Comparison of ENCODE assay signal across 8 cellular contexts in the genomic region with DNA sequence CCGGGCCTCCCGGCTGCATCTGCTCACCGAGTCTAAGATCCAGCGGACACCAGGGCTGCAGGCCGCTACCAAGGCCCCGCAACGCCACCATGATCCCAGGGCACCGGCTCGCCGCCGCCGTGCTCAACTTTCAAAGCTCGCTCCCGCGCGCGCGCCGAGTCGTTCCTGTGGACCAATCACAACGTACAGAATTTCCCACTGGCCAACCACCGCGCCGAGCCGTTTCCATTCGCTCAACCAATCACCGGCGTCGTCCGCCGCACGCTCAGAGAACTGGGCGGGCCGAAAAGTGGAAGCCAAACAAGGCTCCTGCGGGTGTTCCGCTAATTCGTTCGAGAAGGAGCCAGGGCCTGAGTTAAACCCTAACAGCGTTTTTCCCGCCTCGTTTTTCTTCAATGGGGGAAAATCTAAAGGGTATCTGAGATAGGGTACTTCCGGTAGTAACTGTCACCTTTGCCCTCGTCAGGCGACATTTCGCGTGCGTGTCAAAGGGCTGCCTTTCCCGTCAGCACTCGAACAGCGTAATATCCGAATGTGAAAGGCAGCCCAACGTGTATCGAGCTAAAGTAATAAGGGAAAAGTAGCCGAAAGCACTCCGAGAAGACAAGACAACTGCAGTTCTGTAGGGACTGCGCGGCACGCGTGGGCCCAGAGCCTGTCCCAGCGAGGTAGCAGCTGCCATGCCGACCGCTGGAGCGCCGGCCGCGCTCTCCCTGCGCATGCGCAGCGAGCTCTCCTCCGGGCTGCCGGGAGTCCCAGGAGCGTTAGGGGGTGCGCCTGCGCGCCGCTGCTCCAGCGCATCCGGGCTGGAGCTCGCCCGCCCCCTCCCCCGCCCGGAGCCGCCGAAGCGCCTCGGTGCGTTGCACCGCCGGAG. TPM values are rescaled to one million over a fixed set of nuclear protein-coding genes. Genes with fewer than 3 reads are reported as not detected.
DNase-seq lines count a peak whose midpoint lies in the region; ATAC-seq, FAIRE-seq and TF ChIP-seq lines count a peak whose summit lies in the region.

A gene with protein sequence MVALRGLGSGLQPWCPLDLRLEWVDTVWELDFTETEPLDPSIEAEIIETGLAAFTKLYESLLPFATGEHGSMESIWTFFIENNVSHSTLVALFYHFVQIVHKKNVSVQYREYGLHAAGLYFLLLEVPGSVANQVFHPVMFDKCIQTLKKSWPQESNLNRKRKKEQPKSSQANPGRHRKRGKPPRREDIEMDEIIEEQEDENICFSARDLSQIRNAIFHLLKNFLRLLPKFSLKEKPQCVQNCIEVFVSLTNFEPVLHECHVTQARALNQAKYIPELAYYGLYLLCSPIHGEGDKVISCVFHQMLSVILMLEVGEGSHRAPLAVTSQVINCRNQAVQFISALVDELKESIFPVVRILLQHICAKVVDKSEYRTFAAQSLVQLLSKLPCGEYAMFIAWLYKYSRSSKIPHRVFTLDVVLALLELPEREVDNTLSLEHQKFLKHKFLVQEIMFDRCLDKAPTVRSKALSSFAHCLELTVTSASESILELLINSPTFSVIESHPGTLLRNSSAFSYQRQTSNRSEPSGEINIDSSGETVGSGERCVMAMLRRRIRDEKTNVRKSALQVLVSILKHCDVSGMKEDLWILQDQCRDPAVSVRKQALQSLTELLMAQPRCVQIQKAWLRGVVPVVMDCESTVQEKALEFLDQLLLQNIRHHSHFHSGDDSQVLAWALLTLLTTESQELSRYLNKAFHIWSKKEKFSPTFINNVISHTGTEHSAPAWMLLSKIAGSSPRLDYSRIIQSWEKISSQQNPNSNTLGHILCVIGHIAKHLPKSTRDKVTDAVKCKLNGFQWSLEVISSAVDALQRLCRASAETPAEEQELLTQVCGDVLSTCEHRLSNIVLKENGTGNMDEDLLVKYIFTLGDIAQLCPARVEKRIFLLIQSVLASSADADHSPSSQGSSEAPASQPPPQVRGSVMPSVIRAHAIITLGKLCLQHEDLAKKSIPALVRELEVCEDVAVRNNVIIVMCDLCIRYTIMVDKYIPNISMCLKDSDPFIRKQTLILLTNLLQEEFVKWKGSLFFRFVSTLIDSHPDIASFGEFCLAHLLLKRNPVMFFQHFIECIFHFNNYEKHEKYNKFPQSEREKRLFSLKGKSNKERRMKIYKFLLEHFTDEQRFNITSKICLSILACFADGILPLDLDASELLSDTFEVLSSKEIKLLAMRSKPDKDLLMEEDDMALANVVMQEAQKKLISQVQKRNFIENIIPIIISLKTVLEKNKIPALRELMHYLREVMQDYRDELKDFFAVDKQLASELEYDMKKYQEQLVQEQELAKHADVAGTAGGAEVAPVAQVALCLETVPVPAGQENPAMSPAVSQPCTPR (N-terminal part only) (minus strand): TSS at position 132 of the 874 bp plus-strand sequence. CDS start 41 bp downstream, at position 91.
A gene (plus strand): TSS at position 836 of the 874 bp plus-strand sequence. CDS start 452 bp downstream, outside the sequence.

- FAIRE-seq in HepG2 (lab: Jason Lieb, UNC), result peak; percentile 66

- H3K9me3 ChIP-seq in HepG2 (ENCODE audit: low read length), result no peaks in the 10 kb centered on the region

- H3K27ac ChIP-seq in C4-2B, result peak within 1 kb of the TSS; percentile 87
- peak within 1 kb of the TSS; percentile 93 for H3K27ac ChIP-seq in HepG2 (ENCODE audit: extremely low read length, insufficient read depth, low read length)

- peak within 1 kb of the TSS; percentile 90 for H3K9ac ChIP-seq in HepG2 (ENCODE audit: insufficient read depth, low read depth, low read length)

- no peak for TF ChIP-seq RAD21 in HepG2 (CRISPR knock-in tag; IDR thresholded peaks at IDR 0.05)

- intact Hi-C loops in HepG2 (cut with micrococcal nuclease; ENCODE audit: unreplicated experiment), result loop anchor here (2.0 kb wide), 2 partner anchors 17 to 29 kb away; a partner anchor contains a TSS

- 0% methylated on average over 12 of the region's 89 CpGs for WGBS in HepG2 (ENCODE audit: low lambda C conversion rate)

- H2AFZ ChIP-seq in HepG2 (ENCODE audit: low read length), result peak within 1 kb of the TSS; percentile 88

- TF ChIP-seq EP300 in HepG2 (IDR thresholded peaks at IDR 0.05; ENCODE audit: low read depth in 2 of 2, low read length in 2 of 2) (no peak), HepG2 (CRISPR knock-in tag; IDR thresholded peaks at IDR 0.05; ENCODE audit: borderline replicate concordance) (no peak)

- peaks cover 41% of the 10 kb centered on the region for H3K79me2 ChIP-seq in HepG2 (ENCODE audit: insufficient read depth, low read length)

- peak; percentile 83 for ATAC-seq in GM19395 (IDR thresholded peaks at IDR 0.05; ENCODE audit: unreplicated experiment)
- ATAC-seq in HG03565 (IDR thresholded peaks at IDR 0.05; ENCODE audit: unreplicated experiment), result peak; percentile 60
- ATAC-seq in HepG2, result peak; percentile 91

- H3K27me3 ChIP-seq in HepG2 (ENCODE audit: control insufficient read depth in 1 of 2, insufficient read depth in 2 of 2, low read length in 2 of 2), result no peaks in the 10 kb centered on the region

- H3K4me1 ChIP-seq in HepG2 (ENCODE audit: insufficient read depth, low read length), result peaks cover 43% of the 10 kb centered on the region

- peak within 1 kb of the TSS; percentile 97 for H3K4me2 ChIP-seq in HepG2 (ENCODE audit: low read depth, low read length)

- CTCF ChIA-PET in HepG2 (lab: Yijun Ruan, JAX; ENCODE audit: low intra/inter-chr PET ratio, low total read pairs), result no interaction called here

- H3K36me3 ChIP-seq in HepG2 (replicated peaks in 1 of 2; ENCODE audit: control insufficient read depth in 1 of 2, insufficient read depth in 2 of 2, low read length in 2 of 2), result peaks cover 2 to 14% of the 10 kb centered on the region in 2 experiments

- H3K4me3 ChIP-seq in HepG2 (replicated peaks in 1 of 3; ENCODE audit: insufficient read depth in 1 of 3, low read depth in 2 of 3, low read length in 3 of 3), result peak within 1 kb of the TSS; percentile 75 to 95 (median 92)

- in situ Hi-C loops in HepG2 (cut with HindIII; ENCODE audit: extremely low pct_ligation_motif_present, low pct_unique_long_range_greater_than_20kb), result no loop called here

- no peaks in the 10 kb centered on the region for H4K20me1 ChIP-seq in HepG2 (ENCODE audit: insufficient read depth, low read length)

- no TSS peak for BruUV-seq in HepG2 (replicated peaks; lab: Mats Ljungman, UMichigan)

- no peak for TF ChIP-seq CTCF in C4-2B (conservative IDR thresholded peaks at IDR 0.05)
- TF ChIP-seq CTCF in HepG2 (CRISPR knock-in tag; IDR thresholded peaks at IDR 0.05), result no peak; the same call in 1 of the 2 replicates

- DNase-seq in NCI-H774 (lab: John Stamatoyannopoulos, UW) (peak; percentile 98), dermis blood vessel endothelial cell (peak; percentile 98), HepG2 (ENCODE audit: low spot score) (peak; percentile 92)
- peak; percentile 95 for DNase-seq in activated CD4-positive, alpha-beta T cell treated with anti-CD3 and anti-CD28 coated beads, Interleukin-2, amount 50 U/mL, for 4 hours
- peak; percentile 97 for DNase-seq in stimulated activated CD4-positive, alpha-beta T cell treated with anti-CD3 and anti-CD28 coated beads, Interleukin-4, amount 100 ng/mL, for 1 hour

- POLR2A ChIA-PET in HepG2 (lab: Yijun Ruan, JAX), result interaction anchor here (0.7 to 3.2 kb wide), 15 partner anchors 9 to 108 kb away, joined by 3 to 24 read pairs (median 4); a partner anchor contains a TSS

- TF ChIP-seq POLR2A in HepG2 (IDR thresholded peaks at IDR 0.05; ENCODE audit: insufficient read depth in 1 of 2, low read depth in 2 of 2, low read length in 2 of 2), result peak; percentile 95 to 98

RNA-seq across cellular contexts. Expression of the first gene that starts in this region (rescaled TPM):
- total RNA-seq in dermis blood vessel endothelial cell, result 20.6 and 38.5 TPM in 2 replicates
- total RNA-seq in HepG2 (2016; rRNA removed; fragmentation: Illumina TruSeq; extraction: Trizol), result 25.6 and 33.3 TPM in 2 replicates
- total RNA-seq in HepG2 (2016; cell fraction: cytosol; rRNA removed; fragmentation: Illumina TruSeq; extraction: Trizol; ENCODE audit: low read depth), result 5.6 and 7.4 TPM in 2 replicates
- total RNA-seq in HepG2 (2016; cell fraction: insoluble cytoplasmic fraction; rRNA removed; fragmentation: Illumina TruSeq; extraction: Trizol), result 25.5 and 31.4 TPM in 2 replicates
- 9.0 and 10.1 TPM in 2 replicates for total RNA-seq in HepG2 (2016; cell fraction: membrane; rRNA removed; fragmentation: Illumina TruSeq; extraction: Trizol)
- total RNA-seq in HepG2 (2016; cell fraction: nucleus; rRNA removed; fragmentation: Illumina TruSeq; extraction: Trizol), result 44.8 and 48.3 TPM in 2 replicates
- 18.0 and 20.7 TPM in 2 replicates for polyA plus RNA-seq in HepG2 (2011; rRNA removed)
- 11.8 and 14.9 TPM in 2 replicates for polyA plus RNA-seq in HepG2 (2011; cell fraction: cytosol; rRNA removed)
- 38.8 and 47.9 TPM in 2 replicates for polyA plus RNA-seq in HepG2 (2011; cell fraction: nucleus; rRNA removed)
- 15.5 and 18.8 TPM in 2 replicates for polyA plus RNA-seq in HepG2 (2012)
- polyA plus RNA-seq in HepG2 (2016; cell fraction: cytosol; fragmentation: Illumina TruSeq; extraction: Trizol; ENCODE audit: low read depth), result 4.1 and 6.4 TPM in 2 replicates
- 23.1 and 26.0 TPM in 2 replicates for polyA plus RNA-seq in HepG2 (2016; cell fraction: insoluble cytoplasmic fraction; fragmentation: Illumina TruSeq; extraction: Trizol; ENCODE audit: low read depth)
- 6.2 and 7.0 TPM in 2 replicates for polyA plus RNA-seq in HepG2 (2016; cell fraction: membrane; fragmentation: Illumina TruSeq; extraction: Trizol; ENCODE audit: low read depth)
- polyA plus RNA-seq in HepG2 (2016; cell fraction: nucleus; fragmentation: Illumina TruSeq; extraction: Trizol; ENCODE audit: insufficient read depth, low read depth), result 56.6 and 58.9 TPM in 2 replicates
- polyA minus RNA-seq in HepG2 (2011; rRNA and poly(A)+ RNA removed; ENCODE audit: low replicate concordance), result 61.3 and 145 TPM in 2 replicates
- 10.8 and 18.3 TPM in 2 replicates for polyA minus RNA-seq in HepG2 (2011; cell fraction: cytosol; rRNA and poly(A)+ RNA removed)
- polyA minus RNA-seq in HepG2 (2011; cell fraction: nucleus; rRNA and poly(A)+ RNA removed), result 50.2 and 62.6 TPM in 2 replicates

RNA-seq across cellular contexts. Expression of the second gene that starts in this region (rescaled TPM):
- total RNA-seq in dermis blood vessel endothelial cell (40.7 and 42.0 TPM in 2 replicates), HepG2 (2016; rRNA removed; fragmentation: Illumina TruSeq; extraction: Trizol) (20.2 and 20.4 TPM in 2 replicates)
- total RNA-seq in HepG2 (2016; cell fraction: cytosol; rRNA removed; fragmentation: Illumina TruSeq; extraction: Trizol; ENCODE audit: low read depth), result 9.3 and 11.8 TPM in 2 replicates
- total RNA-seq in HepG2 (2016; cell fraction: insoluble cytoplasmic fraction; rRNA removed; fragmentation: Illumina TruSeq; extraction: Trizol), result 16.6 and 21.1 TPM in 2 replicates
- 20.7 and 24.3 TPM in 2 replicates for total RNA-seq in HepG2 (2016; cell fraction: membrane; rRNA removed; fragmentation: Illumina TruSeq; extraction: Trizol)
- total RNA-seq in HepG2 (2016; cell fraction: nucleus; rRNA removed; fragmentation: Illumina TruSeq; extraction: Trizol), result 18.0 and 24.8 TPM in 2 replicates
- polyA plus RNA-seq in HepG2 (2011; rRNA removed), result 23.2 and 23.6 TPM in 2 replicates
- 18.6 and 19.4 TPM in 2 replicates for polyA plus RNA-seq in HepG2 (2011; cell fraction: cytosol; rRNA removed)
- 49.5 and 51.9 TPM in 2 replicates for polyA plus RNA-seq in HepG2 (2011; cell fraction: nucleus; rRNA removed)
- polyA plus RNA-seq in HepG2 (2012), result 16.9 and 18.9 TPM in 2 replicates
- 13.9 and 19.4 TPM in 2 replicates for polyA plus RNA-seq in HepG2 (2016; cell fraction: cytosol; fragmentation: Illumina TruSeq; extraction: Trizol; ENCODE audit: low read depth)
- 23.1 and 26.7 TPM in 2 replicates for polyA plus RNA-seq in HepG2 (2016; cell fraction: insoluble cytoplasmic fraction; fragmentation: Illumina TruSeq; extraction: Trizol; ENCODE audit: low read depth)
- 21.1 and 25.1 TPM in 2 replicates for polyA plus RNA-seq in HepG2 (2016; cell fraction: membrane; fragmentation: Illumina TruSeq; extraction: Trizol; ENCODE audit: low read depth)
- polyA plus RNA-seq in HepG2 (2016; cell fraction: nucleus; fragmentation: Illumina TruSeq; extraction: Trizol; ENCODE audit: insufficient read depth, low read depth), result 41.4 and 44.5 TPM in 2 replicates
- 31.0 and 49.4 TPM in 2 replicates for polyA minus RNA-seq in HepG2 (2011; rRNA and poly(A)+ RNA removed; ENCODE audit: low replicate concordance)
- 13.7 and 15.0 TPM in 2 replicates for polyA minus RNA-seq in HepG2 (2011; cell fraction: cytosol; rRNA and poly(A)+ RNA removed)
- 28.1 and 32.8 TPM in 2 replicates for polyA minus RNA-seq in HepG2 (2011; cell fraction: nucleus; rRNA and poly(A)+ RNA removed)

Comparison
In these comparisons a context has a peak if more than half of its experiments do, and no peak if none do; other contexts are left out.
1. Peak in every context shown above with its lines: DNase-seq, ATAC-seq, H3K4me3 ChIP-seq and H3K27ac ChIP-seq.